Comparison of ENCODE assay signal across 25 cellular contexts in the genomic region with DNA sequence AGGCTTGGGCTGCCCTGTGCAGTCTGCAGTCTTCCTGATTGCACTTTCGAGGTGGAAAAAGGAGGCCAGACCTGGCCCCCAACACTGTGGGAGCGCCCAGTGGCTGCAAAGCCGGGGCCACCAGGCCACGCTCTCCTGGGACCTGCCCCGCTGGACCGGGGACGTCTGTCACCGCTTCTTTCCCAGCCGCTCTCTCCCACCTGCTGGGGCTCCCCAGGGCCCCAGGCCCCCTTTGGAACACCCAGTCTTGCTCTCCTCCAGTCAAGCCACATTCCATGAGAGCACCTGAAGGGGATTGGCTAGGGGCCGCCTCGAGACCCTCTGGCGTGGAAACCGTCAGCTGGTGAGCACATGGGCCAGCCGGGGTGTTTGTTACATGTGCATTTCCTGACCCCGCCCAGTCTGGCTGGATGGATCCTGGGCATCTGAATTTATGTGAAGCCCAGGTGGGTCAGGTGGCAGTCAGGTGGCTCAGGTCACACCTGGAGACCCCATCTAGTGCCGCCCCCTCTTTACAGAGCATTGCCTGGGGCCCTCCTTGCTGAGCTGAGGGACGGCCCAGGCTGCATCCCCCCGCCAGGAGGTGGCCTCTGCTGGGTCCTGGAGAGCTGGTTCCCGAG. TPM values are rescaled to one million over a fixed set of nuclear protein-coding genes. Genes with fewer than 3 reads are reported as not detected.
"Had no signal": no experiment of that assay in that cellular context is flagged by ENCODE, and none has a peak within 500 bp of the region (broad histone marks: within the 10 kb centered on the region; RNA-seq: fewer than 3 reads in every experiment).

No MANE protein-coding gene starts in this region.

- H3K9me3 ChIP-seq: breast epithelium, esophagus squamous epithelium, gastrocnemius medialis, psoas muscle, thoracic aorta had no signal

- DNase-seq: activated CD4-positive, alpha-beta memory T cell treated with anti-CD3 and anti-CD28 coated beads, Interleukin-2, amount 10 ng/mL, durations not matched to agents 7 days and 5 days; activated CD4-positive, alpha-beta T cell treated with anti-CD3 and anti-CD28 coated beads for 48 hours; activated effector memory CD4-positive, alpha-beta T cell treated with Interleukin-2 at 50 U/mL for 16 hours; activated naive CD4-positive, alpha-beta T cell treated with anti-CD3 and anti-CD28 coated beads for 36 hours; activated naive CD8-positive, alpha-beta T cell treated with anti-CD3 and anti-CD28 coated beads, Interleukin-2, amount 10 ng/mL, durations not matched to agents 7 days and 5 days; activated T-cell treated with anti-CD3 and anti-CD28 coated beads, Interleukin-2, amount 50 U/mL, for 72 hours; amniotic stem cell; esophagus squamous epithelium; gastrocnemius medialis; naive B cell; stimulated activated CD4-positive, alpha-beta T cell treated with anti-CD3 and anti-CD28 coated beads, Interleukin-2, amount 100 ng/mL, for 48 hours; stimulated activated CD8-positive, alpha-beta memory T cell treated with anti-CD3 and anti-CD28 coated beads, Interleukin-4, amount 100 ng/mL, for 48 hours; stimulated activated naive B cell treated with anti-CD40 and anti-IgM and Interleukin-4, amounts not matched to agents 10 μg/mL and 1 μg/mL and 100 μg/mL, for 72 hours had no signal

- ATAC-seq: activated T-cell treated with anti-CD3 and anti-CD28 coated beads, Interleukin-2, amount 50 U/mL, for 72 hours; gastrocnemius medialis; left lobe of liver; psoas muscle; sciatic nerve; SK-N-SH treated with all-trans-retinoic acid at 6 μM for 48 hours; stimulated activated naive B cell treated with anti-CD40 and anti-IgM and Interleukin-4, amounts not matched to agents 10 μg/mL and 1 μg/mL and 100 μg/mL, for 72 hours had no signal

- H3K27ac Mint-ChIP-seq: activated CD4-positive, alpha-beta memory T cell treated with anti-CD3 and anti-CD28 coated beads, Interleukin-2, amount 10 ng/mL, durations not matched to agents 7 days and 5 days; activated naive CD4-positive, alpha-beta T cell treated with anti-CD3 and anti-CD28 coated beads for 36 hours; activated naive CD8-positive, alpha-beta T cell treated with anti-CD3 and anti-CD28 coated beads, Interleukin-2, amount 10 ng/mL, durations not matched to agents 7 days and 5 days; activated T-cell treated with anti-CD3 and anti-CD28 coated beads, Interleukin-2, amount 50 U/mL, for 72 hours; neural progenitor cell; stimulated activated naive B cell treated with anti-CD40 and anti-IgM and Interleukin-4, amounts not matched to agents 10 μg/mL and 1 μg/mL and 100 μg/mL, for 72 hours; type B pancreatic cell had no signal

- H3K36me3 ChIP-seq: breast epithelium, esophagus squamous epithelium, gastrocnemius medialis, neural progenitor cell, thoracic aorta had no signal

- H3K9ac ChIP-seq: neural progenitor cell had no signal

- H3K4me2 ChIP-seq: neural progenitor cell, smooth muscle cell had no signal

- H2AFZ ChIP-seq: neural progenitor cell had no signal

- H3K27ac ChIP-seq: breast epithelium, coronary artery, esophagus squamous epithelium, gastrocnemius medialis, neural progenitor cell, psoas muscle, thoracic aorta had no signal

- H3K27me3 ChIP-seq: neural progenitor cell had no signal

- H3K36me3 Mint-ChIP-seq: activated naive CD8-positive, alpha-beta T cell treated with anti-CD3 and anti-CD28 coated beads, Interleukin-2, amount 10 ng/mL, durations not matched to agents 7 days and 5 days; neural progenitor cell; type B pancreatic cell had no signal

- H3K4me3 Mint-ChIP-seq: activated CD4-positive, alpha-beta memory T cell treated with anti-CD3 and anti-CD28 coated beads, Interleukin-2, amount 10 ng/mL, durations not matched to agents 7 days and 5 days; activated naive CD4-positive, alpha-beta T cell treated with anti-CD3 and anti-CD28 coated beads for 36 hours; activated naive CD8-positive, alpha-beta T cell treated with anti-CD3 and anti-CD28 coated beads, Interleukin-2, amount 10 ng/mL, durations not matched to agents 7 days and 5 days; activated T-cell treated with anti-CD3 and anti-CD28 coated beads, Interleukin-2, amount 50 U/mL, for 72 hours; naive B cell; neural progenitor cell; stimulated activated naive B cell treated with anti-CD40 and anti-IgM and Interleukin-4, amounts not matched to agents 10 μg/mL and 1 μg/mL and 100 μg/mL, for 72 hours; type B pancreatic cell had no signal

- FAIRE-seq: keratinocyte had no signal

- H3K9me3 Mint-ChIP-seq: activated naive CD4-positive, alpha-beta T cell treated with anti-CD3 and anti-CD28 coated beads for 36 hours; type B pancreatic cell had no signal

- H3K4me1 ChIP-seq: breast epithelium, esophagus squamous epithelium, gastrocnemius medialis, neural progenitor cell, psoas muscle had no signal

- H3K4me3 ChIP-seq: breast epithelium, coronary artery, esophagus squamous epithelium, gastrocnemius medialis, neural progenitor cell, psoas muscle, smooth muscle cell, thoracic aorta had no signal

RNA-seq across cellular contexts. Expression of a gene that starts 37.7 kb away (rescaled TPM):
- total RNA-seq: activated CD4-positive, alpha-beta memory T cell treated with anti-CD3 and anti-CD28 coated beads, Interleukin-2, amount 10 ng/mL, durations not matched to agents 7 days and 5 days; activated naive CD4-positive, alpha-beta T cell treated with anti-CD3 and anti-CD28 coated beads for 36 hours; osteocyte; smooth muscle cell had no signal
